1 cellular context compared by ENCODE assay signal in genomic region chr18:617970-618504, GRCh38.
TF ChIP-seq lines count a peak whose summit lies in the region.

No MANE protein-coding gene starts in this region.

TF ChIP-seq in K562, 482 proteins besides CTCF, POLR2A, EP300 and RAD21 (continued from another document and continues in another):
- TF ChIP-seq TAF1 (IDR thresholded peaks at IDR 0.05; ENCODE audit: control insufficient read depth, extremely low read depth, insufficient read depth, low read length, severe bottlenecking) (peak; percentile 54), POLR2G (IDR thresholded peaks at IDR 0.05; ENCODE audit: low read depth, low read length) (no peak), SRF (CRISPR knock-in tag; IDR thresholded peaks at IDR 0.05) (0 out of 4 replicates have a peak, but pooled peaks of 1 of the 2 experiments have one; percentile 51), ZNF707 (CRISPR knock-in tag; conservative IDR thresholded peaks at IDR 0.05) (no peak), MED1 (CRISPR knock-in tag; IDR thresholded peaks at IDR 0.05; ENCODE audit: borderline replicate concordance) (no peak), ZNF449 (CRISPR knock-in tag; IDR thresholded peaks at IDR 0.05) (no peak), CC2D1A (IDR thresholded peaks at IDR 0.05) (peak; percentile 98), PRPF4 (IDR thresholded peaks at IDR 0.05; ENCODE audit: insufficient read depth, low read depth, low read length, poor library complexity, severe bottlenecking) (no peak), MNT (conservative IDR thresholded peaks at IDR 0.05) (peak; percentile 59 to 69; a peak in 3 of 4 replicates), TBL1XR1 (IDR thresholded peaks at IDR 0.05; ENCODE audit: low read length in 2 of 2) (peak; percentile 89 to 95), HMGN3 (IDR thresholded peaks at IDR 0.05; ENCODE audit: borderline replicate concordance, extremely low read depth, insufficient read length, low read depth, low read length) (peak; percentile 97), ETS1 (conservative IDR thresholded peaks at IDR 0.05; ENCODE audit: control insufficient read depth, low read depth, low read length) (peak; percentile 75), ZNF408 (CRISPR knock-in tag; IDR thresholded peaks at IDR 0.05; ENCODE audit: low read depth) (no peak), ZBTB1 (CRISPR knock-in tag; IDR thresholded peaks at IDR 0.05; ENCODE audit: borderline replicate concordance, low read depth) (no peak), NR2C1 (IDR thresholded peaks at IDR 0.05) (0 out of 2 replicates have a peak, but pooled peaks have one; percentile 49), NR2C1 (tag; IDR thresholded peaks at IDR 0.05) (peak; percentile 48; the same call in 1 of the 2 replicates), MEIS2 (IDR thresholded peaks at IDR 0.05; ENCODE audit: partially characterized antibody) (peak; percentile 59), IRF2 (CRISPR knock-in tag; IDR thresholded peaks at IDR 0.05) (no peak), FOXO4 (CRISPR knock-in tag; IDR thresholded peaks at IDR 0.05) (no peak), U2AF1 (optimal IDR thresholded peaks at IDR 0.05; ENCODE audit: low read depth, low read length) (no peak), ZNF184 (CRISPR knock-in tag; IDR thresholded peaks at IDR 0.05) (no peak), ZNF79 (CRISPR knock-in tag; IDR thresholded peaks at IDR 0.05; ENCODE audit: low read depth) (no peak), ZBTB8A (IDR thresholded peaks at IDR 0.05; ENCODE audit: partially characterized antibody) (no peak), TFE3 (CRISPR knock-in tag; IDR thresholded peaks at IDR 0.05) (no peak), HNRNPL (IDR thresholded peaks at IDR 0.05; ENCODE audit: low read depth, low read length) (no peak), MITF (IDR thresholded peaks at IDR 0.05) (no peak), AFF1 (IDR thresholded peaks at IDR 0.05; ENCODE audit: low read depth in 1 of 2, partially characterized antibody in 2 of 2) (peak in 1 of 2 experiments; percentile 88), L3MBTL2 (IDR thresholded peaks at IDR 0.05) (0 out of 2 replicates have a peak, but pooled peaks have one; percentile 16), ATF2 (CRISPR knock-in tag; IDR thresholded peaks at IDR 0.05) (no peak), XRCC4 (IDR thresholded peaks at IDR 0.05; ENCODE audit: extremely low read depth, insufficient read depth, insufficient read length) (no peak), NFYB (IDR thresholded peaks at IDR 0.05; ENCODE audit: extremely low read depth, insufficient read length) (no peak), MCM7 (IDR thresholded peaks at IDR 0.05) (no peak), ZBTB9 (CRISPR knock-in tag; IDR thresholded peaks at IDR 0.05) (no peak), PML (IDR thresholded peaks at IDR 0.05; ENCODE audit: low read length) (peak; percentile 99), GTF2B (IDR thresholded peaks at IDR 0.05; ENCODE audit: extremely low read depth, insufficient read length) (no peak), KDM1A (IDR thresholded peaks at IDR 0.05) (peak; percentile 98), SMAD4 (CRISPR knock-in tag; conservative IDR thresholded peaks at IDR 0.05) (peak; percentile 98), ZNF253 (CRISPR knock-in tag; conservative IDR thresholded peaks at IDR 0.05) (no peak), FOXJ2 (tag; IDR thresholded peaks at IDR 0.05) (no peak), MEF2D (tag; conservative IDR thresholded peaks at IDR 0.05; ENCODE audit: low read depth) (peak; percentile 98), ZNF41 (CRISPR knock-in tag; conservative IDR thresholded peaks at IDR 0.05) (no peak), NUFIP1 (IDR thresholded peaks at IDR 0.05; ENCODE audit: partially characterized antibody) (no peak), SPI1 (IDR thresholded peaks at IDR 0.05; ENCODE audit: borderline replicate concordance, low read depth, low read length) (no peak), ZNF274 (IDR thresholded peaks at IDR 0.05; ENCODE audit: borderline replicate concordance, low read depth, low read length) (peak; percentile 82; the same call in 1 of the 2 replicates), POLR2H (tag; IDR thresholded peaks at IDR 0.05; ENCODE audit: low read depth) (no peak), ZNF280A (IDR thresholded peaks at IDR 0.05; ENCODE audit: low read depth, partially characterized antibody) (no peak), CBX1 (IDR thresholded peaks at IDR 0.05; ENCODE audit: low read depth) (no peak), TCF7 (IDR thresholded peaks at IDR 0.05; ENCODE audit: borderline replicate concordance) (peak; percentile 73; the same call in 1 of the 2 replicates), SMARCA4 (IDR thresholded peaks at IDR 0.05) (peak; percentile 96)
